ENCODE assay signal across 13 cellular contexts in genomic region chr2:11128258-11128951, GRCh38. TPM values are rescaled to one million over a fixed set of nuclear protein-coding genes. Genes with fewer than 3 reads are reported as not detected.
DNase-seq lines count a peak whose midpoint lies in the region; ATAC-seq and TF ChIP-seq lines count a peak whose summit lies in the region.
"Had no signal": no experiment of that assay in that cellular context is flagged by ENCODE, and none has a peak within 500 bp of the region (broad histone marks: within the 10 kb centered on the region; RNA-seq: fewer than 3 reads in every experiment).

No MANE protein-coding gene starts in this region.

- no peak overlapping the region for H3K27ac ChIP-seq in CD4-positive, alpha-beta memory T cell (ENCODE audit: low read depth, low read length)
- H3K27ac ChIP-seq in neuronal stem cell (replicated peaks; ENCODE audit: low read length) (no peak overlapping the region), uterus (no peak overlapping the region)
- H3K27ac ChIP-seq: WERI-Rb-1 had no signal

- peak overlapping the region in 4 of 8 donors; percentile 18 to 66 (median 40) for H3K4me3 Mint-ChIP-seq in CD4-positive, alpha-beta memory T cell
- no peak overlapping the region for H3K4me3 Mint-ChIP-seq in activated CD4-positive, alpha-beta T cell treated with anti-CD3 and anti-CD28 coated beads, Interleukin-2, amount 10 ng/mL, durations not matched to agents 24 days and 14 days
- H3K4me3 Mint-ChIP-seq: activated T-cell treated with anti-CD3 and anti-CD28 coated beads, Interleukin-2, amount 50 U/mL, for 4 hours had no signal

- CTCF ChIA-PET in CD4-positive, alpha-beta memory T cell (lab: Charles Lee; ENCODE audit: partially characterized antibody): interaction anchor here (1.3 to 8.0 kb wide), 7 partner anchors 7 to 454 kb away, joined by 3 to 228 read pairs (median 11); no protein-coding TSS in a partner anchor

- peak overlapping the region; percentile 0 for H3K9ac ChIP-seq in neuronal stem cell (ENCODE audit: low read depth, low read length, poor library complexity)

- no peak overlapping the region for H3K23ac ChIP-seq in neuronal stem cell (ENCODE audit: low read depth, low read length, poor library complexity)

- ATAC-seq in HG02610 (IDR thresholded peaks at IDR 0.05; ENCODE audit: unreplicated experiment) (no peak), GM21576 (IDR thresholded peaks at IDR 0.05; ENCODE audit: unreplicated experiment) (no peak)
- ATAC-seq: activated T-cell treated with anti-CD3 and anti-CD28 coated beads, Interleukin-2, amount 50 U/mL, for 4 hours had no signal

- no peak for TF ChIP-seq POLR2A in uterus (IDR thresholded peaks at IDR 0.05)

- H3K27me3 ChIP-seq in CD4-positive, alpha-beta memory T cell (ENCODE audit: insufficient read depth, low read length): no peaks in the 10 kb centered on the region
- H3K27me3 ChIP-seq in neuronal stem cell (ENCODE audit: control insufficient read depth in 3 of 3, insufficient read depth in 3 of 3, low read depth in 1 of 3, low read length in 3 of 3) (peaks cover 0 to 15% (median 4%) of the 10 kb centered on the region in 3 experiments), uterus (no peaks in the 10 kb centered on the region)

- no peak overlapping the region for H2AFZ ChIP-seq in neuronal stem cell (ENCODE audit: low read length)

- H3K79me1 ChIP-seq in neuronal stem cell (ENCODE audit: low read depth, low read length): peaks cover 3% of the 10 kb centered on the region

- H2BK15ac ChIP-seq in neuronal stem cell (ENCODE audit: low read length): no peak overlapping the region

- peaks cover 16 to 56% (median 42%) of the 10 kb centered on the region in 4 donors for H3K4me1 Mint-ChIP-seq in CD4-positive, alpha-beta memory T cell
- H3K4me1 Mint-ChIP-seq in activated CD4-positive, alpha-beta T cell treated with anti-CD3 and anti-CD28 coated beads, Interleukin-2, amount 10 ng/mL, durations not matched to agents 24 days and 14 days: peaks cover 16% of the 10 kb centered on the region

- H2BK120ac ChIP-seq in neuronal stem cell (ENCODE audit: low read depth, low read length): no peak overlapping the region

- H3K4ac ChIP-seq in neuronal stem cell (ENCODE audit: low read length): no peak overlapping the region

- peaks cover 53% of the 10 kb centered on the region for H3K4me1 ChIP-seq in CD4-positive, alpha-beta memory T cell (ENCODE audit: insufficient read depth, low read length)
- peaks cover 4 to 6% of the 10 kb centered on the region in 2 donors for H3K4me1 ChIP-seq in neuronal stem cell (ENCODE audit: control insufficient read depth in 2 of 2, insufficient read depth in 1 of 2, low read depth in 1 of 2, low read length in 2 of 2)
- peaks cover 0 to 9% of the 10 kb centered on the region in 2 donors for H3K4me1 ChIP-seq in uterus

- POLR2A ChIA-PET in CD4-positive, alpha-beta memory T cell (lab: Charles Lee; ENCODE audit: partially characterized antibody): interaction anchor here (2.0 to 2.1 kb wide), 3 partner anchors 25 to 296 kb away, joined by 9 to 26 read pairs (median 16); partner anchors contain the start of gene SLC66A3

- H3K36me3 ChIP-seq in CD4-positive, alpha-beta memory T cell (ENCODE audit: insufficient read depth, low read length): no peaks in the 10 kb centered on the region
- H3K36me3 ChIP-seq in neuronal stem cell (replicated peaks in 1 of 2; ENCODE audit: control insufficient read depth in 2 of 2, insufficient read depth in 2 of 2, low read length in 2 of 2) (no peaks in the 10 kb centered on the region), uterus (no peaks in the 10 kb centered on the region)
- H3K36me3 ChIP-seq: WERI-Rb-1 had no signal

- H3K9me3 ChIP-seq in CD4-positive, alpha-beta memory T cell (ENCODE audit: control insufficient read depth in 1 of 2, low read length in 2 of 2): no peaks in the 10 kb centered on the region
- H3K9me3 ChIP-seq in neuronal stem cell (replicated peaks in 1 of 2; ENCODE audit: control insufficient read depth in 2 of 2, insufficient read depth in 1 of 2, low read depth in 1 of 2, low read length in 2 of 2) (no peaks in the 10 kb centered on the region), uterus (no peaks in the 10 kb centered on the region)

- no CpG with 5 or more reads among the region's 11 CpGs for WGBS in neuronal stem cell (ENCODE audit: extremely low coverage in 2 of 2, insufficient read length in 2 of 2, insufficient replicate concordance in 1 of 2), 2 donors

- H2BK12ac ChIP-seq in neuronal stem cell (ENCODE audit: low read length): no peak overlapping the region

- H3K27me3 Mint-ChIP-seq in CD4-positive, alpha-beta memory T cell: no peaks in the 10 kb centered on the region
- H3K27me3 Mint-ChIP-seq in activated CD4-positive, alpha-beta T cell treated with anti-CD3 and anti-CD28 coated beads, Interleukin-2, amount 10 ng/mL, durations not matched to agents 24 days and 14 days: peaks cover 3% of the 10 kb centered on the region

- no peak overlapping the region for H3K14ac ChIP-seq in neuronal stem cell (ENCODE audit: low read length)

- peak overlapping the region in 4 of 7 donors; percentile 37 to 81 (median 72) for H3K27ac Mint-ChIP-seq in CD4-positive, alpha-beta memory T cell
- no peak overlapping the region for H3K27ac Mint-ChIP-seq in activated CD4-positive, alpha-beta T cell treated with anti-CD3 and anti-CD28 coated beads, Interleukin-2, amount 10 ng/mL, durations not matched to agents 24 days and 14 days

- no peaks in the 10 kb centered on the region for H3K9me3 Mint-ChIP-seq in CD4-positive, alpha-beta memory T cell
- H3K9me3 Mint-ChIP-seq in activated CD4-positive, alpha-beta T cell treated with anti-CD3 and anti-CD28 coated beads, Interleukin-2, amount 10 ng/mL, durations not matched to agents 24 days and 14 days: no peaks in the 10 kb centered on the region
- H3K9me3 Mint-ChIP-seq: activated T-cell treated with anti-CD3 and anti-CD28 coated beads, Interleukin-2, amount 50 U/mL, for 4 hours had no signal

- TF ChIP-seq CTCF in uterus (IDR thresholded peaks at IDR 0.05): no peak

- H4K91ac ChIP-seq in neuronal stem cell (ENCODE audit: low read depth, low read length, poor library complexity): no peak overlapping the region

- intact Hi-C loops in CD4-positive, alpha-beta memory T cell (cut with micrococcal nuclease): no loop called here
- intact Hi-C loops in uterus (cut with DNase I; ENCODE audit: low total_unique reads): no loop called here
- intact Hi-C loops in activated CD4-positive, alpha-beta T cell treated with anti-CD3 and anti-CD28 coated beads, Interleukin-2, amount 10 ng/mL, durations not matched to agents 24 days and 14 days (cut with micrococcal nuclease): no loop called here

- H2AK5ac ChIP-seq in neuronal stem cell (ENCODE audit: low read depth, low read length): peak overlapping the region; percentile 9

- H3K4me2 ChIP-seq in neuronal stem cell (ENCODE audit: insufficient read depth, low read length, poor library complexity, severe bottlenecking): no peak overlapping the region

- H3K4me3 ChIP-seq in CD4-positive, alpha-beta memory T cell (ENCODE audit: low read length in 2 of 2): no peak overlapping the region
- H3K4me3 ChIP-seq in neuronal stem cell (ENCODE audit: low read length in 2 of 2) (no peak overlapping the region), uterus (no peak overlapping the region)

- H4K8ac ChIP-seq in neuronal stem cell (ENCODE audit: low read depth, low read length): no peak overlapping the region

- no peak overlapping the region for H2BK5ac ChIP-seq in neuronal stem cell (ENCODE audit: low read length)

- DNase-seq in CD4-positive, alpha-beta memory T cell: no peak
- peak; percentile 60 for DNase-seq in NCI-H2029 treated with DMSO at 0.1 percent for 48 hours (lab: John Stamatoyannopoulos, UW)
- peak; percentile 90 to 95 for DNase-seq in dermis microvascular lymphatic vessel endothelial cell (ENCODE audit: low read depth in 2 of 2)
- DNase-seq in neuronal stem cell (ENCODE audit: low spot score): no peak
- no peak for DNase-seq in uterus
- no peak for DNase-seq in activated CD4-positive, alpha-beta T cell treated with anti-CD3 and anti-CD28 coated beads, Interleukin-2, amount 10 ng/mL, durations not matched to agents 24 days and 14 days
- DNase-seq: activated T-cell treated with anti-CD3 and anti-CD28 coated beads, Interleukin-2, amount 50 U/mL, for 4 hours; COR-L47; kidney glomerular epithelial cell; nucleus accumbens; WERI-Rb-1 had no signal

- H3K36me3 Mint-ChIP-seq in CD4-positive, alpha-beta memory T cell: no peaks in the 10 kb centered on the region
- no peaks in the 10 kb centered on the region for H3K36me3 Mint-ChIP-seq in activated CD4-positive, alpha-beta T cell treated with anti-CD3 and anti-CD28 coated beads, Interleukin-2, amount 10 ng/mL, durations not matched to agents 24 days and 14 days (ENCODE audit: low read depth)

- H3K18ac ChIP-seq in neuronal stem cell (ENCODE audit: low read length): no peak overlapping the region

RNA-seq across cellular contexts. Expression of gene SLC66A3, which starts 26.9 kb away (rescaled TPM):
- 10 to 100 TPM; 27.9 to 33.1 TPM for total RNA-seq in CD4-positive, alpha-beta memory T cell
- polyA plus RNA-seq in CD4-positive, alpha-beta memory T cell: 100 to 1,000 TPM in 1 of 2 donors, 10 to 100 TPM in 1; 82.6 to 110 TPM
- total RNA-seq in dermis microvascular lymphatic vessel endothelial cell: 36.7 and 42.1 TPM in 2 replicates
- polyA plus RNA-seq in neuronal stem cell (2013, experiment 1 of 2): 3.4 TPM
- polyA plus RNA-seq in neuronal stem cell (2013, experiment 2 of 2): 2.7 TPM
- 10 to 100 TPM; 22.2 to 51.7 (median 37.7) TPM for total RNA-seq in uterus
- total RNA-seq in activated CD4-positive, alpha-beta T cell treated with anti-CD3 and anti-CD28 coated beads, Interleukin-2, amount 10 ng/mL, durations not matched to agents 24 days and 14 days: 7.6 and 10.4 TPM in 2 replicates

Comparison
In these comparisons a context has a peak if more than half of its experiments do, and no peak if none do; other contexts are left out.
1. DNase-seq: peak in NCI-H2029 treated with DMSO at 0.1 percent for 48 hours (single experiment) and dermis microvascular lymphatic vessel endothelial cell (2 of 2); none in CD4-positive, alpha-beta memory T cell (0 of 5), neuronal stem cell (single experiment), uterus (0 of 2) and activated CD4-positive, alpha-beta T cell treated with anti-CD3 and anti-CD28 coated beads, Interleukin-2, amount 10 ng/mL, durations not matched to agents 24 days and 14 days (single experiment).